33 cellular contexts compared by ENCODE assay signal in genomic region chr1:2625311-2625710, GRCh38. TPM values are rescaled to one million over a fixed set of nuclear protein-coding genes. Genes with fewer than 3 reads are reported as not detected.
"Had no signal": no experiment of that assay in that cellular context is flagged by ENCODE, and none has a peak within 500 bp of the region (broad histone marks: within the 10 kb centered on the region; RNA-seq: fewer than 3 reads in every experiment).

No MANE protein-coding gene starts in this region.

- ATAC-seq: activated CD4-positive, alpha-beta T cell treated with anti-CD3 and anti-CD28 coated beads for 36 hours; activated CD8-positive, alpha-beta memory T cell treated with anti-CD3 and anti-CD28 coated beads, Interleukin-2, amount 10 ng/mL, durations not matched to agents 7 days and 5 days; activated CD8-positive, alpha-beta T cell treated with anti-CD3 and anti-CD28 coated beads, Interleukin-2, amount 10 ng/mL, durations not matched to agents 7 days and 5 days; activated naive CD8-positive, alpha-beta T cell treated with anti-CD3 and anti-CD28 coated beads, Interleukin-2, amount 50 U/mL, for 24 hours; activated T-helper 17 cell treated with anti-CD3 and anti-CD28 coated beads, Interleukin-2, amount 50 U/mL, for 72 hours; body of pancreas; gastroesophageal sphincter; T-helper 17 cell had no signal

- H3K27ac ChIP-seq: adrenal gland, body of pancreas, colonic mucosa, epithelial cell of prostate, esophagus squamous epithelium, gastroesophageal sphincter, WERI-Rb-1 had no signal

- H3K4me3 ChIP-seq: adrenal gland, body of pancreas, colonic mucosa, esophagus squamous epithelium, gastroesophageal sphincter had no signal

- H3K4me3 Mint-ChIP-seq: activated CD4-positive, alpha-beta memory T cell treated with anti-CD3 and anti-CD28 coated beads for 36 hours; activated CD4-positive, alpha-beta T cell treated with anti-CD3 and anti-CD28 coated beads for 36 hours; activated CD4-positive, alpha-beta T cell treated with anti-CD3 and anti-CD28 coated beads, Interleukin-2, amount 10 ng/mL, durations not matched to agents 24 days and 14 days; activated CD8-positive, alpha-beta memory T cell treated with anti-CD3 and anti-CD28 coated beads, Interleukin-2, amount 10 ng/mL, durations not matched to agents 7 days and 5 days; activated CD8-positive, alpha-beta T cell treated with anti-CD3 and anti-CD28 coated beads, Interleukin-2, amount 10 ng/mL, durations not matched to agents 7 days and 5 days; activated naive CD4-positive, alpha-beta T cell treated with anti-CD3 and anti-CD28 coated beads, Interleukin-2, amount 50 U/mL, for 24 hours; activated naive CD8-positive, alpha-beta T cell treated with anti-CD3 and anti-CD28 coated beads for 36 hours; activated naive CD8-positive, alpha-beta T cell treated with anti-CD3 and anti-CD28 coated beads, Interleukin-2, amount 50 U/mL, for 24 hours; activated T-helper 17 cell treated with anti-CD3 and anti-CD28 coated beads, Interleukin-2, amount 50 U/mL, for 72 hours; T-helper 17 cell; T-helper 2 cell treated with Interferon-gamma antibody and Interleukin-4, amounts not matched to agents 5 μg/mL and 100 μg/mL, for 36 hours had no signal

- H3K4me1 ChIP-seq: adrenal gland, colonic mucosa had no signal

- H3K9me3 ChIP-seq: adrenal gland, body of pancreas, colonic mucosa, esophagus squamous epithelium, gastroesophageal sphincter had no signal

- DNase-seq: activated CD4-positive, alpha-beta memory T cell treated with anti-CD3 and anti-CD28 coated beads for 36 hours; activated CD4-positive, alpha-beta T cell treated with anti-CD3 and anti-CD28 coated beads for 36 hours; activated CD4-positive, alpha-beta T cell treated with anti-CD3 and anti-CD28 coated beads, Interleukin-2, amount 10 ng/mL, durations not matched to agents 24 days and 14 days; activated CD4-positive, CD25-positive, alpha-beta regulatory T cell; activated CD4-positive, CD25-positive, alpha-beta regulatory T cell treated with anti-CD3 and anti-CD28 coated beads, Interleukin-2, amount 50 U/mL, for 72 hours; activated CD8-positive, alpha-beta memory T cell treated with anti-CD3 and anti-CD28 coated beads, Interleukin-2, amount 10 ng/mL, durations not matched to agents 7 days and 5 days; activated CD8-positive, alpha-beta memory T cell treated with anti-CD3 and anti-CD28 coated beads, Interleukin-2, amount 50 U/mL, for 4 hours; activated CD8-positive, alpha-beta T cell treated with anti-CD3 and anti-CD28 coated beads, Interleukin-2, amount 10 ng/mL, durations not matched to agents 7 days and 5 days; activated effector memory CD4-positive, alpha-beta T cell treated with Interleukin-2 at 50 U/mL for 16 hours; activated gamma-delta T cell treated with Interleukin-2 at 50 U/mL for 16 hours; activated naive CD4-positive, alpha-beta T cell treated with Interleukin-2 at 50 U/mL for 16 hours; activated naive CD8-positive, alpha-beta T cell treated with anti-CD3 and anti-CD28 coated beads for 36 hours; activated naive CD8-positive, alpha-beta T cell treated with anti-CD3 and anti-CD28 coated beads, Interleukin-2, amount 50 U/mL, for 24 hours; activated T-cell treated with anti-CD3 and anti-CD28 coated beads, Interleukin-2, amount 50 U/mL, for 1 hour; adrenal gland; amygdala; aorta; body of pancreas; central memory CD4-positive, alpha-beta T cell; cerebellar nuclear complex; colonic mucosa; effector CD8-positive, alpha-beta T cell; esophagus squamous epithelium; foreskin melanocyte; T-helper 1 cell; T1000; WERI-Rb-1 had no signal

- H3K36me3 ChIP-seq: adrenal gland, colonic mucosa, esophagus squamous epithelium, gastroesophageal sphincter, WERI-Rb-1 had no signal

- H3K27ac Mint-ChIP-seq: activated CD4-positive, alpha-beta memory T cell treated with anti-CD3 and anti-CD28 coated beads for 36 hours; activated CD4-positive, alpha-beta T cell treated with anti-CD3 and anti-CD28 coated beads for 36 hours; activated CD4-positive, alpha-beta T cell treated with anti-CD3 and anti-CD28 coated beads, Interleukin-2, amount 10 ng/mL, durations not matched to agents 24 days and 14 days; activated CD8-positive, alpha-beta memory T cell treated with anti-CD3 and anti-CD28 coated beads, Interleukin-2, amount 10 ng/mL, durations not matched to agents 7 days and 5 days; activated CD8-positive, alpha-beta T cell treated with anti-CD3 and anti-CD28 coated beads, Interleukin-2, amount 10 ng/mL, durations not matched to agents 7 days and 5 days; activated naive CD4-positive, alpha-beta T cell treated with anti-CD3 and anti-CD28 coated beads, Interleukin-2, amount 50 U/mL, for 24 hours; activated naive CD8-positive, alpha-beta T cell treated with anti-CD3 and anti-CD28 coated beads for 36 hours; activated naive CD8-positive, alpha-beta T cell treated with anti-CD3 and anti-CD28 coated beads, Interleukin-2, amount 50 U/mL, for 24 hours; activated T-helper 17 cell treated with anti-CD3 and anti-CD28 coated beads, Interleukin-2, amount 50 U/mL, for 72 hours; T-helper 17 cell; T-helper 2 cell treated with Interferon-gamma antibody and Interleukin-4, amounts not matched to agents 5 μg/mL and 100 μg/mL, for 36 hours had no signal

- H3K4me1 Mint-ChIP-seq: activated CD4-positive, alpha-beta T cell treated with anti-CD3 and anti-CD28 coated beads, Interleukin-2, amount 10 ng/mL, durations not matched to agents 24 days and 14 days; activated CD8-positive, alpha-beta memory T cell treated with anti-CD3 and anti-CD28 coated beads, Interleukin-2, amount 10 ng/mL, durations not matched to agents 7 days and 5 days; activated T-helper 17 cell treated with anti-CD3 and anti-CD28 coated beads, Interleukin-2, amount 50 U/mL, for 72 hours had no signal

- H3K9me3 Mint-ChIP-seq: activated naive CD4-positive, alpha-beta T cell treated with anti-CD3 and anti-CD28 coated beads, Interleukin-2, amount 50 U/mL, for 24 hours; activated naive CD8-positive, alpha-beta T cell treated with anti-CD3 and anti-CD28 coated beads for 36 hours; activated T-helper 17 cell treated with anti-CD3 and anti-CD28 coated beads, Interleukin-2, amount 50 U/mL, for 72 hours had no signal

- H3K36me3 Mint-ChIP-seq: activated CD4-positive, alpha-beta memory T cell treated with anti-CD3 and anti-CD28 coated beads for 36 hours; activated naive CD8-positive, alpha-beta T cell treated with anti-CD3 and anti-CD28 coated beads for 36 hours had no signal

RNA-seq across cellular contexts. Expression of gene MMEL1, which starts 7.5 kb away (rescaled TPM):
- total RNA-seq: body of pancreas had no signal
